In genomic region chr1:230268371-230269170, GRCh38 we compare ENCODE assay signal across 7 cellular contexts.
DNase-seq lines count a peak whose midpoint lies in the region; ATAC-seq, FAIRE-seq and TF ChIP-seq lines count a peak whose summit lies in the region.

No MANE protein-coding gene starts in this region.

- no peak for DNase-seq in RWPE2 (ENCODE audit: low spot score)
- DNase-seq in stimulated activated CD4-positive, alpha-beta T cell treated with anti-CD3 and anti-CD28 coated beads, Interleukin-4, amount 100 ng/mL, for 24 hours = no peak
- no peak for DNase-seq in mucosa of gallbladder (ENCODE audit: low spot score)

- H3K36me3 ChIP-seq in RWPE2 (ENCODE audit: low read depth) (no peaks in the 10 kb centered on the region), mucosa of rectum (ENCODE audit: control insufficient read depth in 2 of 2, insufficient read depth in 2 of 2, low read length in 2 of 2) (peaks cover 15 to 22% of the 10 kb centered on the region in 2 donors)

- H3K4me1 ChIP-seq in RWPE2 (ENCODE audit: insufficient read depth, poor library complexity, severe bottlenecking) (no peaks in the 10 kb centered on the region), mucosa of rectum (ENCODE audit: control insufficient read depth in 2 of 2, insufficient read depth in 2 of 2, low read length in 2 of 2) (peaks cover 17 to 26% of the 10 kb centered on the region in 2 donors)

- ATAC-seq in RWPE2 (ENCODE audit: low read depth) = no peak; the same call in 2 of the 3 replicates

- TF ChIP-seq CTCF in LNCAP (IDR thresholded peaks at IDR 0.05) (peak; percentile 61), RWPE2 (IDR thresholded peaks at IDR 0.05; ENCODE audit: poor library complexity, severe bottlenecking) (peak; percentile 39)

- H3K9me3 ChIP-seq in RWPE2 (ENCODE audit: severe bottlenecking) = no peaks in the 10 kb centered on the region
- no peaks in the 10 kb centered on the region for H3K9me3 ChIP-seq in mucosa of rectum (ENCODE audit: control insufficient read depth in 2 of 2, low read length in 2 of 2)

- H3K27me3 ChIP-seq in RWPE2 (ENCODE audit: insufficient read depth, poor library complexity, severe bottlenecking) (no peaks in the 10 kb centered on the region), mucosa of rectum (ENCODE audit: control insufficient read depth in 2 of 2, insufficient read depth in 2 of 2, low read length in 2 of 2) (no peaks in the 10 kb centered on the region)

- H3K9ac ChIP-seq in mucosa of rectum (ENCODE audit: low read depth in 1 of 2, low read length in 2 of 2) = peak overlapping the region; percentile 58 to 67

- FAIRE-seq in G401.6 (lab: Jason Lieb, UNC) = peak; percentile 74
- FAIRE-seq in endometrium (lab: Jason Lieb, UNC) = peak; percentile 85

- no peak overlapping the region for H3K4me3 ChIP-seq in RWPE2 (ENCODE audit: severe bottlenecking)
- peak overlapping the region; percentile 46 to 48 for H3K4me3 ChIP-seq in mucosa of rectum (ENCODE audit: low read length in 2 of 2)

- H3K27ac ChIP-seq in RWPE2 (ENCODE audit: poor library complexity, severe bottlenecking) = no peak overlapping the region
- peak overlapping the region; percentile 85 to 87 for H3K27ac ChIP-seq in mucosa of rectum (ENCODE audit: low read depth in 2 of 2, low read length in 2 of 2)
